Comparison of ENCODE assay signal across 16 cellular contexts in genomic region chr19:33005440-33005839, GRCh38. TPM values are rescaled to one million over a fixed set of nuclear protein-coding genes. Genes with fewer than 3 reads are reported as not detected.
A peak's percentile ranks its signal among the peaks of the same experiment; 100 is the strongest.
DNase-seq lines count a peak whose midpoint lies in the region; ATAC-seq and TF ChIP-seq lines count a peak whose summit lies in the region.
"Had no signal": no experiment of that assay in that cellular context is flagged by ENCODE, and none has a peak within 500 bp of the region (broad histone marks: within the 10 kb centered on the region; RNA-seq: fewer than 3 reads in every experiment).

No MANE protein-coding gene starts in this region.

- H3K27ac Mint-ChIP-seq in neural progenitor cell = peak overlapping the region; percentile 46
- H3K27ac Mint-ChIP-seq in T-cell = no peak overlapping the region
- H3K27ac Mint-ChIP-seq: natural killer cell treated with Interleukin-12 subunit alpha and Interleukin-12 subunit beta and Interleukin-15 and Interleukin-18, amount 100 ng/mL, for 72 hours had no signal

- intact Hi-C loops in PC-3 (cut with micrococcal nuclease) = no loop called here

- no peak overlapping the region for H3K4me2 ChIP-seq in PC-3 (ENCODE audit: low read length)
- no peak overlapping the region for H3K4me2 ChIP-seq in neural progenitor cell

- no peaks in the 10 kb centered on the region for H3F3A ChIP-seq in PC-3 (ENCODE audit: low read length, unreplicated experiment)
- H3F3A ChIP-seq in neural progenitor cell (ENCODE audit: low read depth) = no peaks in the 10 kb centered on the region

- CTCF ChIA-PET in PC-3 (lab: Charles Lee) = no interaction called here
- CTCF ChIA-PET in T-cell (lab: Charles Lee) = no interaction called here

- peak; percentile 81 for DNase-seq in DMS79 treated with DMSO at 0.1 percent for 48 hours (lab: John Stamatoyannopoulos, UW)
- DNase-seq in NCI-H2029 (lab: John Stamatoyannopoulos, UW) = peak; percentile 39
- DNase-seq in PC-3 = peak; percentile 59
- no peak for DNase-seq in neural progenitor cell (ENCODE audit: low spot score)
- DNase-seq in NCI-H82 treated with DMSO at 0.1 percent for 48 hours (lab: John Stamatoyannopoulos, UW; ENCODE audit: unreplicated experiment) = no peak
- no peak for DNase-seq in stimulated activated CD8-positive, alpha-beta memory T cell treated with anti-CD3 and anti-CD28 coated beads, Interleukin-4, amount 100 ng/mL, for 48 hours
- no peak for DNase-seq in NCI-H226
- no peak for DNase-seq in T-cell
- DNase-seq: activated gamma-delta T cell; AML-193; mammary epithelial cell; stimulated activated CD4-positive, alpha-beta T cell treated with anti-CD3 and anti-CD28 coated beads, Interleukin-1b, Interleukin-23, amount 100 ng/mL, for 48 hours; SW 1271 had no signal

- TF ChIP-seq CTCF in PC-3 (conservative IDR thresholded peaks at IDR 0.05; ENCODE audit: low read depth, low read length) (no peak), neural progenitor cell (IDR thresholded peaks at IDR 0.05) (no peak)

- POLR2A ChIA-PET in PC-3 (lab: Charles Lee; ENCODE audit: unreplicated experiment) (no interaction called here), T-cell (lab: Charles Lee) (no interaction called here)

- H3K4me3 Mint-ChIP-seq in neural progenitor cell (no peak overlapping the region), T-cell (no peak overlapping the region)
- H3K4me3 Mint-ChIP-seq: natural killer cell treated with Interleukin-12 subunit alpha and Interleukin-12 subunit beta and Interleukin-15 and Interleukin-18, amount 100 ng/mL, for 72 hours had no signal

- H3K27me3 ChIP-seq in PC-3 (ENCODE audit: low read length) (no peaks in the 10 kb centered on the region), neural progenitor cell (no peaks in the 10 kb centered on the region)
- H3K27me3 ChIP-seq: right atrium auricular region, suprapubic skin had no signal

- BruUV-seq in PC-3 (replicated peaks; lab: Mats Ljungman, UMichigan) = no TSS peak

- H3K9ac ChIP-seq in PC-3 (ENCODE audit: low read length) = no peak overlapping the region
- H3K9ac ChIP-seq in neural progenitor cell = no peak overlapping the region

- H2AFZ ChIP-seq in PC-3 (ENCODE audit: low read length) (no peak overlapping the region), neural progenitor cell (replicated peaks) (no peak overlapping the region)

- H3K36me3 Mint-ChIP-seq in neural progenitor cell (peaks cover 11% of the 10 kb centered on the region), T-cell (no peaks in the 10 kb centered on the region)
- H3K36me3 Mint-ChIP-seq: natural killer cell treated with Interleukin-12 subunit alpha and Interleukin-12 subunit beta and Interleukin-15 and Interleukin-18, amount 100 ng/mL, for 72 hours had no signal

- H3K27me3 Mint-ChIP-seq in neural progenitor cell (ENCODE audit: insufficient read depth, low read depth) (no peaks in the 10 kb centered on the region), T-cell (no peaks in the 10 kb centered on the region)

- H4K20me1 ChIP-seq in PC-3 (ENCODE audit: low read length) (no peaks in the 10 kb centered on the region), neural progenitor cell (ENCODE audit: low read depth) (no peaks in the 10 kb centered on the region)

- no peak overlapping the region for H3K4me3 ChIP-seq in PC-3 (ENCODE audit: low read length)
- H3K4me3 ChIP-seq in neural progenitor cell = no peak overlapping the region
- H3K4me3 ChIP-seq: right atrium auricular region, suprapubic skin had no signal

- H3K79me2 ChIP-seq in PC-3 (ENCODE audit: low read length) (no peaks in the 10 kb centered on the region), neural progenitor cell (ENCODE audit: low read depth) (no peaks in the 10 kb centered on the region)

- H3K9me2 ChIP-seq in PC-3 (replicated peaks; ENCODE audit: low read length) = no peaks in the 10 kb centered on the region

- H3K4me1 Mint-ChIP-seq in neural progenitor cell (peaks cover 3% of the 10 kb centered on the region), T-cell (peaks cover 5% of the 10 kb centered on the region in 3 donors)

- no peaks in the 10 kb centered on the region for H3K4me1 ChIP-seq in PC-3 (ENCODE audit: insufficient read depth, low read length)
- peaks cover 3% of the 10 kb centered on the region for H3K4me1 ChIP-seq in neural progenitor cell
- H3K4me1 ChIP-seq: right atrium auricular region had no signal

- ATAC-seq in PC-3 (no peak), T-cell (replicated peaks in 1 of 4) (no peak)
- ATAC-seq: natural killer cell treated with Interleukin-12 subunit alpha and Interleukin-12 subunit beta and Interleukin-15 and Interleukin-18, amount 100 ng/mL, for 72 hours had no signal

- H3K27ac ChIP-seq in PC-3 (ENCODE audit: low read length) (no peak overlapping the region), neural progenitor cell (no peak overlapping the region)
- H3K27ac ChIP-seq: right atrium auricular region, suprapubic skin had no signal

- H3K9me3 Mint-ChIP-seq in neural progenitor cell = no peaks in the 10 kb centered on the region
- H3K9me3 Mint-ChIP-seq in T-cell = no peaks in the 10 kb centered on the region
- H3K9me3 Mint-ChIP-seq: natural killer cell treated with Interleukin-12 subunit alpha and Interleukin-12 subunit beta and Interleukin-15 and Interleukin-18, amount 100 ng/mL, for 72 hours had no signal

- no peaks in the 10 kb centered on the region for H3K9me3 ChIP-seq in PC-3 (ENCODE audit: low read length)
- no peaks in the 10 kb centered on the region for H3K9me3 ChIP-seq in neural progenitor cell (ENCODE audit: low read depth)
- H3K9me3 ChIP-seq: right atrium auricular region, suprapubic skin had no signal

- no peaks in the 10 kb centered on the region; the same call in 1 of the 2 replicates for H3K36me3 ChIP-seq in PC-3 (ENCODE audit: low read depth, low read length)
- no peaks in the 10 kb centered on the region for H3K36me3 ChIP-seq in neural progenitor cell
- H3K36me3 ChIP-seq: right atrium auricular region, suprapubic skin had no signal

RNA-seq across cellular contexts. Expression of gene FAAP24, which starts 33.4 kb away (rescaled TPM):
- total RNA-seq in PC-3 (2014; rRNA removed) (3.0 and 4.3 TPM in 2 replicates), neural progenitor cell (ENCODE audit: low replicate concordance) (2.7 and 4.4 TPM in 2 replicates), T-cell (1 to 10 TPM; 1.1 to 3.2 (median 1.7) TPM)

RNA-seq across cellular contexts. Expression of gene CEP89, which starts 33.7 kb away (rescaled TPM):
- 9.1 and 17.9 TPM in 2 replicates for total RNA-seq in PC-3 (2014; rRNA removed)
- 22.0 and 26.1 TPM in 2 replicates for total RNA-seq in neural progenitor cell (ENCODE audit: low replicate concordance)
- 10 to 100 TPM in 3 of 5 donors, 1 to 10 TPM in 2; 8.1 to 19.9 (median 16.6) TPM for total RNA-seq in T-cell

RNA-seq across cellular contexts. Expression of gene RHPN2, which starts 59.2 kb away (rescaled TPM):
- total RNA-seq in PC-3 (2014; rRNA removed) (21.8 and 32.8 TPM in 2 replicates), neural progenitor cell (ENCODE audit: low replicate concordance) (27.0 and 28.0 TPM in 2 replicates), T-cell (under 1 TPM; 0.16 to 0.66 (median 0.33) TPM)

Comparison
In these comparisons a context has a peak if more than half of its experiments do, and no peak if none do; other contexts are left out.
1. DNase-seq: peak in DMS79 treated with DMSO at 0.1 percent for 48 hours (single experiment), NCI-H2029 (single experiment) and PC-3 (single experiment); none in neural progenitor cell (single experiment), NCI-H82 treated with DMSO at 0.1 percent for 48 hours (single experiment), stimulated activated CD8-positive, alpha-beta memory T cell treated with anti-CD3 and anti-CD28 coated beads, Interleukin-4, amount 100 ng/mL, for 48 hours (single experiment), NCI-H226 (single experiment) and T-cell (0 of 34).
2. RNA of gene RHPN2, which starts 59.2 kb away (total RNA-seq): 21.8 to 32.8 TPM in PC-3 and 27.0 to 28.0 TPM in neural progenitor cell; 0.16 to 0.66 TPM in T-cell; every median in the first group is over 10 times any median in the second.